In the genomic region with DNA sequence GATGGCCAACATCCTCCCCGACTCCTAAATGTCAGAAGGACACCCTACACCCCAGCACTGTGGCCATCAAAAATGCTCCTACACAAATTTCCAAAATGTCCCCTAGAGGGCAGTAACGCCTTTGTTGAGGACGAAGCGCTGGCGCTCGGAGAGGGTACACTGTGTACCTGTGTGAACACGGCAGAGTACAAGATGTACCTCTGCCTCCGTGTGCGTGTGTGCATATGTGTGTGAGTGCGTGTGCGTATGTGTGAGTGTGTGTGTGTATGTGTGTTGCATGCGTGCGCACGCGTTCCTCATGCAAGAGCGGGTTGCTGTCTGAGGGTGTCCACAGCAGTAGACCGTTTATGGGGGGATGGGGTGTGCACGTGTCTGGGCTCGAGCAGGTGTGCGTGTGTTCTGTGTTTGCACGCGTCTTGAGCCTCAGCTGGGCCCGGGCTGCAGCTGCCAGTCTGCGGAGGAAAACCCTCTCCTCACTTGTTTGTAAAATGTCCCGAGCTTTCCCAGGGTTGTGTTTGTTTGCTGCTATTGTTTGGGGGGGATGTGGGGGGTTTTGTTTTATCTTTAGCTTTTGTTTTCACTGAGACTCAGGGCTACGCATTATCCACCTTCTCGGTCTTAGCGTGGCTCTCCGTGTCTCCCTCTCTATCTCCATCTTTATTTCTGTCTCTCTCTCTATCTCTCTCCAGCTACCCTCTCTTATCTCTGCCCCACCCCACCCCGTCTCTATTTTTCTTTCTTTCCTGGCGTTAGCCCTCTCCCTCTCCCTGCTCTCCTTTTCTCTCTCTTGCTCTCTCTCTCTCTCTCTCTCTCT, we compare ENCODE assay signal across 8 cellular contexts. TPM values are rescaled to one million over a fixed set of nuclear protein-coding genes. Genes with fewer than 3 reads are reported as not detected.
DNase-seq lines count a peak whose midpoint lies in the region; ATAC-seq and TF ChIP-seq lines count a peak whose summit lies in the region.

No MANE protein-coding gene starts in this region.

- no peak overlapping the region for H3K27ac Mint-ChIP-seq in endothelial cell (ENCODE audit: unreplicated experiment)

- TF ChIP-seq CTCF in endothelial cell (IDR thresholded peaks at IDR 0.05; ENCODE audit: unreplicated experiment) (peak; percentile 29), mucosa of descending colon (IDR thresholded peaks at IDR 0.05) (no peak), stomach (IDR thresholded peaks at IDR 0.05) (peak in 5 of 7 experiments; percentile 50 to 86 (median 52))

- peaks cover 7% of the 10 kb centered on the region for H3K27me3 Mint-ChIP-seq in endothelial cell (ENCODE audit: unreplicated experiment)

- H3K27ac ChIP-seq in stomach, result peak overlapping the region; percentile 8 to 85 (median 74)

- H3K4me1 ChIP-seq in mucosa of descending colon (ENCODE audit: low read depth) (no peaks in the 10 kb centered on the region), stomach (peaks cover 0 to 19% (median 2%) of the 10 kb centered on the region in 4 donors)

- H3K27me3 ChIP-seq in stomach, result peaks cover 0 to 4% (median 0%) of the 10 kb centered on the region in 3 donors

- intact Hi-C loops in mucosa of descending colon (cut with DNase I, micrococcal nuclease) (no loop called here), stomach (cut with DNase I; ENCODE audit: low total_unique reads) (no loop called here)

- 0 to 15% (median 6%) methylated on average over 18 to 31 of the region's 31 CpGs for WGBS in stomach, 5 donors

- DNase-seq in COLO829 (ENCODE audit: low spot score) (peak; percentile 27), NCI-H526 treated with DMSO at 0.1 percent for 48 hours (lab: John Stamatoyannopoulos, UW) (peak; percentile 81), endothelial cell (ENCODE audit: low spot score) (peak; percentile 46), mucosa of descending colon (peak; percentile 54 to 80 (median 76)), stomach (peak; percentile 81)
- DNase-seq in activated CD8-positive, alpha-beta memory T cell treated with anti-CD3 and anti-CD28 coated beads for 24 hours, result peak; percentile 82

- no peak overlapping the region for H3K4me3 ChIP-seq in mucosa of descending colon
- H3K4me3 ChIP-seq in stomach, result peak overlapping the region; percentile 28 to 39 (median 38)

- peak overlapping the region; percentile 73 for H3K4me3 Mint-ChIP-seq in endothelial cell (ENCODE audit: unreplicated experiment)

- peak; percentile 99 for TF ChIP-seq EP300 in stomach (IDR thresholded peaks at IDR 0.05)

- H3K36me3 ChIP-seq in mucosa of descending colon (ENCODE audit: low read depth) (no peaks in the 10 kb centered on the region), stomach (no peaks in the 10 kb centered on the region)

- no peak for TF ChIP-seq POLR2A in stomach (IDR thresholded peaks at IDR 0.05)

- H3K9me3 Mint-ChIP-seq in endothelial cell (ENCODE audit: unreplicated experiment), result no peaks in the 10 kb centered on the region

- H3K4me1 Mint-ChIP-seq in endothelial cell (ENCODE audit: unreplicated experiment), result peaks cover 10% of the 10 kb centered on the region

- H3K36me3 Mint-ChIP-seq in endothelial cell (ENCODE audit: low read depth, unreplicated experiment), result no peaks in the 10 kb centered on the region

- H3K9me3 ChIP-seq in mucosa of descending colon (no peaks in the 10 kb centered on the region), stomach (no peaks in the 10 kb centered on the region)

- ATAC-seq in GM19324 (IDR thresholded peaks at IDR 0.05; ENCODE audit: low FRiP score, unreplicated experiment), result peak; percentile 74
- ATAC-seq in HG03432 (IDR thresholded peaks at IDR 0.05; ENCODE audit: unreplicated experiment), result peak; percentile 83
- peak; percentile 95 for ATAC-seq in mucosa of descending colon

RNA-seq across cellular contexts. Expression of gene TSPYL2, which starts 10.4 kb away (rescaled TPM):
- total RNA-seq in endothelial cell (ENCODE audit: unreplicated experiment) (27.9 TPM), mucosa of descending colon (10 to 100 TPM in 2 of 3 donors, 1 to 10 TPM in 1; 6.7 to 78.7 (median 10.4) TPM), stomach (100 to 1,000 TPM in 1 of 5 donors, 10 to 100 TPM in 4; 19.9 to 105 (median 48.7) TPM)
- 10 to 100 TPM; 22.1 to 50.6 (median 34.2) TPM for polyA plus RNA-seq in stomach

RNA-seq across cellular contexts. Expression of gene KANTR, which starts 22.1 kb away (rescaled TPM):
- total RNA-seq in endothelial cell (ENCODE audit: unreplicated experiment), result 10.5 TPM
- total RNA-seq in mucosa of descending colon, result 10 to 100 TPM; 10.5 to 18.5 (median 15.7) TPM
- 10 to 100 TPM in 4 of 5 donors, 1 to 10 TPM in 1; 6.7 to 35.6 (median 18.7) TPM for total RNA-seq in stomach
- 1 to 10 TPM; 1.1 to 6.2 (median 1.6) TPM for polyA plus RNA-seq in stomach

RNA-seq across cellular contexts. Expression of gene GPR173, which starts 23.2 kb away (rescaled TPM):
- total RNA-seq in endothelial cell (ENCODE audit: unreplicated experiment), result 9.4 TPM
- total RNA-seq in mucosa of descending colon, result 1 to 10 TPM in 2 of 3 donors, under 1 TPM in 1; 0.38 to 2.2 (median 1.3) TPM
- 1 to 10 TPM in 2 of 5 donors, not detected in 3; 1.0 to 7.5 TPM for total RNA-seq in stomach
- under 1 TPM in 2 of 3 donors, not detected in 1; 0.44 to 0.53 TPM for polyA plus RNA-seq in stomach

Comparison
In these comparisons a context has a peak if more than half of its experiments do, and no peak if none do; other contexts are left out.
1. DNase-seq: peak in every context shown above with its lines; median percentile 82 in activated CD8-positive, alpha-beta memory T cell treated with anti-CD3 and anti-CD28 coated beads for 24 hours; 81 in NCI-H526 treated with DMSO at 0.1 percent for 48 hours; 81 in stomach; 76 in mucosa of descending colon; 46 in endothelial cell; 27 in COLO829.